Comparison of ENCODE assay signal across 1 cellular context in genomic region chr17:45115015-45115625, GRCh38.
A peak's percentile ranks its signal among the peaks of the same experiment; 100 is the strongest.
TF ChIP-seq lines count a peak whose summit lies in the region.

No MANE protein-coding gene starts in this region.

TF ChIP-seq in HepG2, 621 proteins besides CTCF, POLR2A, EP300 and RAD21:
- TF ChIP-seq HNRNPK (IDR thresholded peaks at IDR 0.05; ENCODE audit: low read depth, low read length, poor library complexity, severe bottlenecking) = peak; percentile 63
- TF ChIP-seq AGO2 (optimal IDR thresholded peaks at IDR 0.05; ENCODE audit: low read depth, low read length) = peak; percentile 19
- TF ChIP-seq KLF15 (CRISPR knock-in tag; IDR thresholded peaks at IDR 0.05; ENCODE audit: borderline replicate concordance) = no peak
- TF ChIP-seq, protein P1, sequence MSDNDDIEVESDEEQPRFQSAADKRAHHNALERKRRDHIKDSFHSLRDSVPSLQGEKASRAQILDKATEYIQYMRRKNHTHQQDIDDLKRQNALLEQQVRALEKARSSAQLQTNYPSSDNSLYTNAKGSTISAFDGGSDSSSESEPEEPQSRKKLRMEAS (IDR thresholded peaks at IDR 0.05) = no peak
- 0 out of 2 replicates have a peak, but pooled peaks have one; percentile 66 for TF ChIP-seq PCBP1 (IDR thresholded peaks at IDR 0.05; ENCODE audit: borderline replicate concordance, low read depth, low read length)
- no peak for TF ChIP-seq HNRNPH1 (optimal IDR thresholded peaks at IDR 0.05; ENCODE audit: low read depth, low read length)
